8 cellular contexts compared by ENCODE assay signal in the genomic region with DNA sequence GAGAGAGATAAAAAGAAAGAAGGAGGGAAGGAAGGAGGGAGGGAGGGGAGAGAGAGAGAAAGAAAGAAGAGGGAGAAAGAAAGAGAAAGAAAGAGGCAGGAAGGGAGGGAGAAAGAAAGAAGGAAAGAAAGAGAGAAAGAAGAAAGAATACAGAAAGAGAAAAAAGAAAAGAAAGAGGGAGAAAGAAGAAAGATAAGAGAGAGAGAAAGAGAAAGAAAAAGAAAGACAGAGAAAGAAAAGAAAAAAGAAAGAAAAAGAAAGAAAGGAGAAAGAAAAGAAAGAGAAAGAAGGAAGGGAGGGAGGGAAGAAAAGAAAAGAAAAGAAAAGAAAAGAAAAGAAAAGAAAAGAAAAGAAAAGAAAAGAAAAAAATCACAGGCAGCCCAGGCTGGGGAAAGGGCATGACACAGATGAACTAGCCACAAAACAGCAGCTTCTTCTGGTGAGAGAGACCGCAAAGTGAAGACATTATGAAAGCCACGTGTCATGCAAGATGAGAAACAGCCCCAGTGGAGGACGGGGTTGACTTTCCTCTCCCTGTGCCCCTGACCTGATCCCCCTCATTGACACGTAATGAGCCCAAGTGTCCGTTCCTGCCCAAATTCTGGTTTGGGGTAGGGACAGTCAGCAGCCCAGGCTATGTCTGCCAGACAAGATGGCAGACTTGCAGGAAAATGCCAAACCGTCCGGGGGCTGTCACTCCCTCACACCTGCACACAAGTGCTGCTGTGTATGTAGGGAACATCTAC.
A peak's percentile ranks its signal among the peaks of the same experiment; 100 is the strongest.
DNase-seq lines count a peak whose midpoint lies in the region; ATAC-seq, FAIRE-seq and TF ChIP-seq lines count a peak whose summit lies in the region.

No MANE protein-coding gene starts in this region.

- H3K27me3 ChIP-seq in colonic mucosa (no peaks in the 10 kb centered on the region), tibial artery (no peaks in the 10 kb centered on the region)

- H3K36me3 ChIP-seq in colonic mucosa, result no peaks in the 10 kb centered on the region
- no peaks in the 10 kb centered on the region for H3K36me3 ChIP-seq in tibial artery

- H3K9ac ChIP-seq in colonic mucosa (ENCODE audit: low read depth in 2 of 2, low read length in 2 of 2), result no peak overlapping the region

- H3K9me3 ChIP-seq in colonic mucosa, result no peaks in the 10 kb centered on the region
- no peaks in the 10 kb centered on the region for H3K9me3 ChIP-seq in tibial artery

- FAIRE-seq in GM18507 (lab: Jason Lieb, UNC), result peak; percentile 86

- intact Hi-C loops in colonic mucosa (cut with DNase I), result no loop called here
- intact Hi-C loops in tibial artery (cut with DNase I; ENCODE audit: low total_unique reads), result no loop called here

- ATAC-seq in GM21390 (IDR thresholded peaks at IDR 0.05; ENCODE audit: unreplicated experiment), result no peak

- DNase-seq in GM18507 (ENCODE audit: extremely low spot score, insufficient read length, low read depth) (no peak), SIG-M5 (lab: John Stamatoyannopoulos, UW) (peak; percentile 45), islet precursor cell (no peak), colonic mucosa (no peak), tibial artery (no peak)
- peak; percentile 37 for DNase-seq in activated naive CD4-positive, alpha-beta T cell treated with Interleukin-2 at 50 U/mL for 16 hours
- peak; percentile 24 to 41 for DNase-seq in stimulated activated CD8-positive, alpha-beta memory T cell treated with anti-CD3 and anti-CD28 coated beads, Interleukin-2, amount 100 ng/mL, for 1 hour (ENCODE audit: low read depth in 2 of 2)

- H3K4me3 ChIP-seq in colonic mucosa, result no peak overlapping the region
- no peak overlapping the region for H3K4me3 ChIP-seq in tibial artery

- H3K27ac ChIP-seq in colonic mucosa, result no peak overlapping the region
- no peak overlapping the region for H3K27ac ChIP-seq in tibial artery

- no peak for TF ChIP-seq CTCF in colonic mucosa (IDR thresholded peaks at IDR 0.05)
- no peak for TF ChIP-seq CTCF in tibial artery (IDR thresholded peaks at IDR 0.05)

- H3K4me1 ChIP-seq in colonic mucosa (no peaks in the 10 kb centered on the region), tibial artery (peaks cover 0 to 22% (median 3%) of the 10 kb centered on the region in 4 donors)

Comparison
In these comparisons a context has a peak if more than half of its experiments do, and no peak if none do; other contexts are left out.
1. DNase-seq: peak in SIG-M5 (single experiment), activated naive CD4-positive, alpha-beta T cell treated with Interleukin-2 at 50 U/mL for 16 hours (single experiment) and stimulated activated CD8-positive, alpha-beta memory T cell treated with anti-CD3 and anti-CD28 coated beads, Interleukin-2, amount 100 ng/mL, for 1 hour (2 of 2); none in GM18507 (single experiment), islet precursor cell (single experiment), colonic mucosa (single experiment) and tibial artery (0 of 2).